ENCODE assay signal across 19 cellular contexts in genomic region chr7:117095055-117095454, GRCh38.
DNase-seq lines count a peak whose midpoint lies in the region; ATAC-seq and TF ChIP-seq lines count a peak whose summit lies in the region.
"Had no signal": no experiment of that assay in that cellular context is flagged by ENCODE, and none has a peak within 500 bp of the region (broad histone marks: within the 10 kb centered on the region; RNA-seq: fewer than 3 reads in every experiment).

No MANE protein-coding gene starts in this region.

- H3K4ac ChIP-seq in trophoblast cell (ENCODE audit: low read depth, low read length), result no peak overlapping the region

- no peak overlapping the region for H4K12ac ChIP-seq in trophoblast cell (ENCODE audit: low read depth, low read length)

- peaks cover 51% of the 10 kb centered on the region for H3K4me1 Mint-ChIP-seq in chondrocyte (ENCODE audit: low read depth)

- TF ChIP-seq CTCF in cardiac muscle cell (IDR thresholded peaks at IDR 0.05; ENCODE audit: low read depth, low read length), result no peak
- TF ChIP-seq CTCF in chondrocyte (IDR thresholded peaks at IDR 0.05), result no peak

- H3K27ac Mint-ChIP-seq in chondrocyte (ENCODE audit: unreplicated experiment), result peak overlapping the region; percentile 8
- H3K27ac Mint-ChIP-seq: CD4-positive, alpha-beta T cell; HFFc6 had no signal

- no peak overlapping the region for H2AK5ac ChIP-seq in trophoblast cell (ENCODE audit: low read length)

- H3K79me1 ChIP-seq in trophoblast cell (ENCODE audit: low read length), result no peaks in the 10 kb centered on the region

- H3K4me3 Mint-ChIP-seq in chondrocyte (ENCODE audit: unreplicated experiment), result no peak overlapping the region
- H3K4me3 Mint-ChIP-seq: CD4-positive, alpha-beta T cell; HFFc6 had no signal

- H3K27me3 ChIP-seq in cardiac muscle cell, result no peaks in the 10 kb centered on the region
- no peaks in the 10 kb centered on the region for H3K27me3 ChIP-seq in trophoblast cell (ENCODE audit: insufficient read depth, low read length)

- H3K9ac ChIP-seq in trophoblast cell (ENCODE audit: low read length), result no peak overlapping the region

- peaks cover 7% of the 10 kb centered on the region for H3K36me3 ChIP-seq in cardiac muscle cell
- no peaks in the 10 kb centered on the region for H3K36me3 ChIP-seq in trophoblast cell (ENCODE audit: control insufficient read depth in 1 of 2, insufficient read depth in 2 of 2, low read length in 2 of 2)

- DNase-seq in cardiac muscle cell (ENCODE audit: low read depth in 1 of 2, low spot score in 1 of 2) (no peak), Right ventricle myocardium inferior (ENCODE audit: missing footprints) (no peak), chondrocyte (ENCODE audit: low spot score) (no peak), trophoblast cell (peak; percentile 74 to 76), NCI-H2081 treated with DMSO at 0.1 percent for 48 hours (lab: John Stamatoyannopoulos, UW) (no peak), HuH-7.5 (ENCODE audit: low spot score) (no peak)
- DNase-seq: AML-193; Caco-2; CD4-positive, alpha-beta T cell; GDM1; GOT3; H7; HFFc6 had no signal

- H3K27ac ChIP-seq in cardiac muscle cell (peak overlapping the region; percentile 8), trophoblast cell (ENCODE audit: low read depth, low read length) (no peak overlapping the region)
- H3K27ac ChIP-seq: 22Rv1, A549, C4-2B had no signal

- no peak overlapping the region for H3K23ac ChIP-seq in trophoblast cell (ENCODE audit: low read length)

- no peak overlapping the region for H2BK5ac ChIP-seq in trophoblast cell (ENCODE audit: low read depth, low read length, poor library complexity)

- H3K4me2 ChIP-seq in trophoblast cell (ENCODE audit: low read length), result no peak overlapping the region
- H3K4me2 ChIP-seq: A549 had no signal

- no peaks in the 10 kb centered on the region for H3K27me3 Mint-ChIP-seq in chondrocyte (ENCODE audit: low read depth)
- H3K27me3 Mint-ChIP-seq: CD4-positive, alpha-beta T cell had no signal

- H3K4me1 ChIP-seq in cardiac muscle cell (ENCODE audit: low read depth), result peaks cover 24% of the 10 kb centered on the region
- peaks cover 2% of the 10 kb centered on the region in 2 experiments for H3K4me1 ChIP-seq in trophoblast cell (ENCODE audit: control insufficient read depth in 1 of 2, insufficient read depth in 2 of 2, low read length in 2 of 2)
- H3K4me1 ChIP-seq: A549, Caco-2 had no signal

- H3K4me3 ChIP-seq in cardiac muscle cell (no peak overlapping the region), trophoblast cell (ENCODE audit: low read depth, low read length) (no peak overlapping the region)
- H3K4me3 ChIP-seq: A549 had no signal

- H3K36me3 Mint-ChIP-seq in chondrocyte (ENCODE audit: low read depth), result peaks cover 2% of the 10 kb centered on the region

- H2BK120ac ChIP-seq in trophoblast cell (ENCODE audit: insufficient read depth, low read length, poor library complexity), result no peak overlapping the region

- H3K9me3 ChIP-seq in cardiac muscle cell (ENCODE audit: low read depth) (no peaks in the 10 kb centered on the region), trophoblast cell (ENCODE audit: insufficient read depth, low read depth, low read length) (no peaks in the 10 kb centered on the region)
- H3K9me3 ChIP-seq: A549, Caco-2 had no signal

- no peak overlapping the region for H3K18ac ChIP-seq in trophoblast cell (ENCODE audit: low read length)

- no CpG with 5 or more reads among the region's 5 CpGs for WGBS in trophoblast cell (ENCODE audit: extremely low coverage, insufficient coverage, insufficient read length)

- H4K8ac ChIP-seq in trophoblast cell (ENCODE audit: low read depth, low read length), result no peak overlapping the region

- no peak overlapping the region for H3K14ac ChIP-seq in trophoblast cell (ENCODE audit: low read length)

- no peaks in the 10 kb centered on the region for H3K79me2 ChIP-seq in trophoblast cell (ENCODE audit: control insufficient read depth, insufficient read depth, low read length, poor library complexity)

- intact Hi-C loops in Right ventricle myocardium inferior (cut with DNase I), result no loop called here

- H2AFZ ChIP-seq in trophoblast cell (ENCODE audit: insufficient read depth, low read length, poor library complexity), result no peak overlapping the region

- no peak overlapping the region for H2BK12ac ChIP-seq in trophoblast cell (ENCODE audit: low read length)

- no peak overlapping the region for H4K91ac ChIP-seq in trophoblast cell (ENCODE audit: low read depth, low read length)

- H3K9me3 Mint-ChIP-seq in chondrocyte (ENCODE audit: low read depth), result no peaks in the 10 kb centered on the region
- H3K9me3 Mint-ChIP-seq: CD4-positive, alpha-beta T cell; HFFc6 had no signal

- ATAC-seq in Right ventricle myocardium inferior (no peak), GM18867 (IDR thresholded peaks at IDR 0.05; ENCODE audit: unreplicated experiment) (no peak)
- ATAC-seq: A549, HCT116, HepG2 had no signal

Comparison
In these comparisons a context has a peak if more than half of its experiments do, and no peak if none do; other contexts are left out.
1. DNase-seq: peak in trophoblast cell (2 of 2); none in cardiac muscle cell (0 of 2), Right ventricle myocardium inferior (single experiment), chondrocyte (single experiment), NCI-H2081 treated with DMSO at 0.1 percent for 48 hours (single experiment) and HuH-7.5 (single experiment).